In the genomic region with DNA sequence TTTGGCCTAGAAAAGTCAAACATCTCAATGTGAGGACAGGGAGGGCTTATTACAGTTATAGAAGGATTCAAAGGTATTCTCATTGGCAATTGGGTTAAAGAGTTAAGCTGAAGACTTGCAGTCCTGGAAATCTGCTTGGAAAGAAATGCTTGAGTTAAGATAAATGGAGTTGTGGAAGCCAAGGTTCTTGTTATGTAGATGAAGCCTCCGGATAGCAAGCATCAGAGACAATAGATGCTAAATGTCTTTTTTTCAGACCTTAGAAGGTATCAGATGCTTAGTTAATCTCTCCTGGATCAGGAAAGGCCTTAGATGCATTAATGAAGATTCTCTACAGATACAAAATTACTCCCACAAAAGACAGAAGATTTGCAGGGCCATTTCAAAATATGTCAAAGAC, we compare ENCODE assay signal across 23 cellular contexts.
"Had no signal": no experiment of that assay in that cellular context is flagged by ENCODE, and none has a peak within 500 bp of the region (broad histone marks: within the 10 kb centered on the region; RNA-seq: fewer than 3 reads in every experiment).

No MANE protein-coding gene starts in this region.

- ATAC-seq: K562, Panc1, PC-3 had no signal

- H3K9ac ChIP-seq: KMS-11, SK-N-SH had no signal

- DNase-seq: Kasumi-1, MM.1S, NCI-H1092 treated with DMSO at 0.1 percent for 48 hours, NCI-H1436, NCI-H187, NCI-H2029, NCI-H2081 treated with DMSO at 0.1 percent for 48 hours, NCI-H2171, NCI-H226, NCI-H446, NCI-H510A, NCI-H524 treated with DMSO at 0.1 percent for 48 hours, NCI-H69, NCI-H774, PC-3, SHP77, SK-N-SH, SW 1271 had no signal

- H3K9me3 Mint-ChIP-seq: IgD-negative memory B cell had no signal

- H3K27ac Mint-ChIP-seq: IgD-negative memory B cell had no signal

- H3K4me3 Mint-ChIP-seq: IgD-negative memory B cell had no signal

- H3K9me3 ChIP-seq: SK-N-SH had no signal

- H3K27ac ChIP-seq: KMS-11, RWPE1 had no signal

- H3K4me1 Mint-ChIP-seq: IgD-negative memory B cell had no signal

- H3K9me2 ChIP-seq: SK-N-SH had no signal

- H3K4me3 ChIP-seq: K562 had no signal

- H3K4me2 ChIP-seq: KMS-11, SK-N-SH had no signal

- H3K27me3 Mint-ChIP-seq: IgD-negative memory B cell had no signal
